In the genomic region with DNA sequence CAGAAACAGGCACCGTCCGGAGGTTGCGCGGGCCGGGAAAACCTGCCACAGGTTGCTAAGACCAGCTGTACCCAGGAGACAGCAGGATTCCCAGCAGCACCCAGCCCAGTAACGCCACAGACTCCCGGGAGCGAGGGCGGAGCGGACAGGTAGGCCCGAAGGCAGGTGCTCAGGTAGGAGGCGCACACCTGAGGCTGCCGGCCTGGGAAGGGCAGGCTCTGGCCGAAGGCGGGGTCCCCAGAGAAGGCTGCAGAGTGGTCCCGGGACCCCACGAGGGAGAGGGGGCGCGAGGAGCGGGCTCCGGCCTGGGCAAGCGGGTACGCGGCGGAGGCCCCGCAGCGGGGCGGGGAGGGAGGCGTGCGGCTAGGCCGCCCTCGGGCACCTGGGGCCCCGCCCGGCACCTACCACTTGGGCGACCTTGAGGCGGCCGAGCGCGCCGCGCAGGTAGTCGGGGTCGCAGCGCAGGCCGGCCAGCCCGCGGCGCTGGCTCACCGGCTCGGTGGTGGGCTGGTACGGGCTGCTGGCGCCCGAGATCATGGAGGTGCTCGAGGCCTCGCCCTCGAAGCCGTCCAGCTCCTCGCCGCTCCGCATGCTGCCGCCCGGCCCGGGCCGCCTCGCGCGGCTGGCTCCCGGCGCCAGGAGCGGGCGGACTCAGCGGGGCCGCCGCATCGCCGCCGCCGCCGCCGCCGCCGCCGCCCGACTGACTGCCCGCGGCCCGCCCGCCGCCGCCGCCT, we compare ENCODE assay signal across 1 cellular context.
TF ChIP-seq lines count a peak whose summit lies in the region.

No MANE protein-coding gene starts in this region.

TF ChIP-seq in HepG2, 621 proteins besides CTCF, POLR2A, EP300 and RAD21 (continues in another document):
- TF ChIP-seq ELF4 (CRISPR knock-in tag; IDR thresholded peaks at IDR 0.05; ENCODE audit: borderline replicate concordance) (no peak), PAX8 (CRISPR knock-in tag; IDR thresholded peaks at IDR 0.05; ENCODE audit: borderline replicate concordance) (no peak), SKI (IDR thresholded peaks at IDR 0.05; ENCODE audit: partially characterized antibody) (peak; percentile 49), ZNF34 (CRISPR knock-in tag; IDR thresholded peaks at IDR 0.05; ENCODE audit: borderline replicate concordance) (no peak), RBFOX2 (IDR thresholded peaks at IDR 0.05; ENCODE audit: low read depth, low read length) (peak; percentile 68; the same call in 1 of the 2 replicates), ZBTB42 (CRISPR knock-in tag; IDR thresholded peaks at IDR 0.05) (0 out of 2 replicates have a peak, but pooled peaks have one; percentile 26), RFXAP (CRISPR knock-in tag; IDR thresholded peaks at IDR 0.05; ENCODE audit: borderline replicate concordance) (0 out of 2 replicates have a peak, but pooled peaks have one; percentile 27), GFI1 (CRISPR knock-in tag; IDR thresholded peaks at IDR 0.05; ENCODE audit: borderline replicate concordance) (no peak), LCORL (IDR thresholded peaks at IDR 0.05) (no peak), LCORL (CRISPR knock-in tag; IDR thresholded peaks at IDR 0.05) (peak; percentile 25; the same call in 1 of the 2 replicates), GPN1 (CRISPR knock-in tag; IDR thresholded peaks at IDR 0.05; ENCODE audit: borderline replicate concordance) (peak; percentile 17; the same call in 1 of the 2 replicates), YEATS4 (CRISPR knock-in tag; IDR thresholded peaks at IDR 0.05; ENCODE audit: borderline replicate concordance) (peak; percentile 46; the same call in 1 of the 2 replicates), CENPT (CRISPR knock-in tag; IDR thresholded peaks at IDR 0.05; ENCODE audit: low read depth) (peak; percentile 68; the same call in 1 of the 2 replicates), ZNF274 (CRISPR knock-in tag; IDR thresholded peaks at IDR 0.05) (peak; percentile 87), RNF2 (conservative IDR thresholded peaks at IDR 0.05; ENCODE audit: low read depth) (peak; percentile 62; the same call in 1 of the 2 replicates), ZNF772 (CRISPR knock-in tag; IDR thresholded peaks at IDR 0.05) (0 out of 2 replicates have a peak, but pooled peaks have one; percentile 45), ATF7-NPFF (CRISPR knock-in tag; IDR thresholded peaks at IDR 0.05; ENCODE audit: low read depth) (peak; percentile 92), BORCS8-MEF2B (CRISPR knock-in tag; IDR thresholded peaks at IDR 0.05) (0 out of 2 replicates have a peak, but pooled peaks have one; percentile 35), ZNF501 (CRISPR knock-in tag; IDR thresholded peaks at IDR 0.05) (peak; percentile 54; the same call in 1 of the 2 replicates), NFIB (CRISPR knock-in tag; IDR thresholded peaks at IDR 0.05; ENCODE audit: borderline replicate concordance) (0 out of 2 replicates have a peak, but pooled peaks have one; percentile 19), ZNF724P (CRISPR knock-in tag; IDR thresholded peaks at IDR 0.05; ENCODE audit: borderline replicate concordance) (peak; percentile 87), ZNF350 (CRISPR knock-in tag; IDR thresholded peaks at IDR 0.05; ENCODE audit: borderline replicate concordance, low read depth) (no peak), ZNF468 (CRISPR knock-in tag; IDR thresholded peaks at IDR 0.05) (0 out of 2 replicates have a peak, but pooled peaks have one; percentile 51), ZNF547 (CRISPR knock-in tag; IDR thresholded peaks at IDR 0.05) (peak; percentile 64; the same call in 1 of the 2 replicates), TOPORS (CRISPR knock-in tag; IDR thresholded peaks at IDR 0.05) (peak; percentile 68; the same call in 1 of the 2 replicates), HES4 (CRISPR knock-in tag; IDR thresholded peaks at IDR 0.05; ENCODE audit: borderline replicate concordance) (peak; percentile 66; the same call in 1 of the 2 replicates), AGO1 (IDR thresholded peaks at IDR 0.05; ENCODE audit: low read depth, low read length, poor library complexity, severe bottlenecking) (peak; percentile 26), KMT2A (CRISPR knock-in tag; IDR thresholded peaks at IDR 0.05) (peak; percentile 60), PLRG1 (conservative IDR thresholded peaks at IDR 0.05) (no peak), MZF1 (CRISPR knock-in tag; IDR thresholded peaks at IDR 0.05; ENCODE audit: borderline replicate concordance) (0 out of 2 replicates have a peak, but pooled peaks have one; percentile 11), ZNF550 (CRISPR knock-in tag; IDR thresholded peaks at IDR 0.05; ENCODE audit: borderline replicate concordance) (no peak), HNRNPL (IDR thresholded peaks at IDR 0.05; ENCODE audit: low read depth, low read length) (peak; percentile 40; the same call in 1 of the 2 replicates)
- TF ChIP-seq, protein P1, sequence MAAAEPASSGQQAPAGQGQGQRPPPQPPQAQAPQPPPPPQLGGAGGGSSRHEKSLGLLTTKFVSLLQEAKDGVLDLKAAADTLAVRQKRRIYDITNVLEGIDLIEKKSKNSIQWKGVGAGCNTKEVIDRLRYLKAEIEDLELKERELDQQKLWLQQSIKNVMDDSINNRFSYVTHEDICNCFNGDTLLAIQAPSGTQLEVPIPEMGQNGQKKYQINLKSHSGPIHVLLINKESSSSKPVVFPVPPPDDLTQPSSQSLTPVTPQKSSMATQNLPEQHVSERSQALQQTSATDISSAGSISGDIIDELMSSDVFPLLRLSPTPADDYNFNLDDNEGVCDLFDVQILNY (CRISPR knock-in tag; conservative IDR thresholded peaks at IDR 0.05): peak; percentile 1; the same call in 1 of the 2 replicates
- TF ChIP-seq, protein P2, sequence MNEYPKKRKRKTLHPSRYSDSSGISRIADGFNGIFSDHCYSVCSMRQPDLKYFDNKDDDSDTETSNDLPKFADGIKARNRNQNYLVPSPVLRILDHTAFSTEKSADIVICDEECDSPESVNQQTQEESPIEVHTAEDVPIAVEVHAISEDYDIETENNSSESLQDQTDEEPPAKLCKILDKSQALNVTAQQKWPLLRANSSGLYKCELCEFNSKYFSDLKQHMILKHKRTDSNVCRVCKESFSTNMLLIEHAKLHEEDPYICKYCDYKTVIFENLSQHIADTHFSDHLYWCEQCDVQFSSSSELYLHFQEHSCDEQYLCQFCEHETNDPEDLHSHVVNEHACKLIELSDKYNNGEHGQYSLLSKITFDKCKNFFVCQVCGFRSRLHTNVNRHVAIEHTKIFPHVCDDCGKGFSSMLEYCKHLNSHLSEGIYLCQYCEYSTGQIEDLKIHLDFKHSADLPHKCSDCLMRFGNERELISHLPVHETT (CRISPR knock-in tag; conservative IDR thresholded peaks at IDR 0.05): no peak; the same call in 1 of the 2 replicates
- TF ChIP-seq, protein P3, sequence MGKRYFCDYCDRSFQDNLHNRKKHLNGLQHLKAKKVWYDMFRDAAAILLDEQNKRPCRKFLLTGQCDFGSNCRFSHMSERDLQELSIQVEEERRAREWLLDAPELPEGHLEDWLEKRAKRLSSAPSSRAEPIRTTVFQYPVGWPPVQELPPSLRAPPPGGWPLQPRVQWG (CRISPR knock-in tag; IDR thresholded peaks at IDR 0.05; ENCODE audit: borderline replicate concordance, low read depth): no peak
- TF ChIP-seq, protein P4, sequence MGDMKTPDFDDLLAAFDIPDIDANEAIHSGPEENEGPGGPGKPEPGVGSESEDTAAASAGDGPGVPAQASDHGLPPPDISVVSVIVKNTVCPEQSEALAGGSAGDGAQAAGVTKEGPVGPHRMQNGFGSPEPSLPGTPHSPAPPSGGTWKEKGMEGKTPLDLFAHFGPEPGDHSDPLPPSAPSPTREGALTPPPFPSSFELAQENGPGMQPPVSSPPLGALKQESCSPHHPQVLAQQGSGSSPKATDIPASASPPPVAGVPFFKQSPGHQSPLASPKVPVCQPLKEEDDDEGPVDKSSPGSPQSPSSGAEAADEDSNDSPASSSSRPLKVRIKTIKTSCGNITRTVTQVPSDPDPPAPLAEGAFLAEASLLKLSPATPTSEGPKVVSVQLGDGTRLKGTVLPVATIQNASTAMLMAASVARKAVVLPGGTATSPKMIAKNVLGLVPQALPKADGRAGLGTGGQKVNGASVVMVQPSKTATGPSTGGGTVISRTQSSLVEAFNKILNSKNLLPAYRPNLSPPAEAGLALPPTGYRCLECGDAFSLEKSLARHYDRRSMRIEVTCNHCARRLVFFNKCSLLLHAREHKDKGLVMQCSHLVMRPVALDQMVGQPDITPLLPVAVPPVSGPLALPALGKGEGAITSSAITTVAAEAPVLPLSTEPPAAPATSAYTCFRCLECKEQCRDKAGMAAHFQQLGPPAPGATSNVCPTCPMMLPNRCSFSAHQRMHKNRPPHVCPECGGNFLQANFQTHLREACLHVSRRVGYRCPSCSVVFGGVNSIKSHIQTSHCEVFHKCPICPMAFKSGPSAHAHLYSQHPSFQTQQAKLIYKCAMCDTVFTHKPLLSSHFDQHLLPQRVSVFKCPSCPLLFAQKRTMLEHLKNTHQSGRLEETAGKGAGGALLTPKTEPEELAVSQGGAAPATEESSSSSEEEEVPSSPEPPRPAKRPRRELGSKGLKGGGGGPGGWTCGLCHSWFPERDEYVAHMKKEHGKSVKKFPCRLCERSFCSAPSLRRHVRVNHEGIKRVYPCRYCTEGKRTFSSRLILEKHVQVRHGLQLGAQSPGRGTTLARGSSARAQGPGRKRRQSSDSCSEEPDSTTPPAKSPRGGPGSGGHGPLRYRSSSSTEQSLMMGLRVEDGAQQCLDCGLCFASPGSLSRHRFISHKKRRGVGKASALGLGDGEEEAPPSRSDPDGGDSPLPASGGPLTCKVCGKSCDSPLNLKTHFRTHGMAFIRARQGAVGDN (CRISPR knock-in tag; IDR thresholded peaks at IDR 0.05): peak; percentile 81
- TF ChIP-seq, protein P5, sequence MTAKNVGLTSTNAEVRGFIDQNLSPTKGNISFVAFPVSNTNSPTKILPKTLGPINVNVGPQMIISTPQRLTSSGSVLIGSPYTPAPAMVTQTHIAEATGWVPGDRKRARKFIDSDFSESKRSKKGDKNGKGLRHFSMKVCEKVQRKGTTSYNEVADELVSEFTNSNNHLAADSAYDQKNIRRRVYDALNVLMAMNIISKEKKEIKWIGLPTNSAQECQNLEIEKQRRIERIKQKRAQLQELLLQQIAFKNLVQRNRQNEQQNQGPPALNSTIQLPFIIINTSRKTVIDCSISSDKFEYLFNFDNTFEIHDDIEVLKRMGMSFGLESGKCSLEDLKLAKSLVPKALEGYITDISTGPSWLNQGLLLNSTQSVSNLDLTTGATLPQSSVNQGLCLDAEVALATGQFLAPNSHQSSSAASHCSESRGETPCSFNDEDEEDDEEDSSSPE (CRISPR knock-in tag; IDR thresholded peaks at IDR 0.05): peak; percentile 18; the same call in 1 of the 2 replicates
- TF ChIP-seq, protein P6, sequence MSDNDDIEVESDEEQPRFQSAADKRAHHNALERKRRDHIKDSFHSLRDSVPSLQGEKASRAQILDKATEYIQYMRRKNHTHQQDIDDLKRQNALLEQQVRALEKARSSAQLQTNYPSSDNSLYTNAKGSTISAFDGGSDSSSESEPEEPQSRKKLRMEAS (IDR thresholded peaks at IDR 0.05): peak; percentile 78
- TF ChIP-seq, protein P7, sequence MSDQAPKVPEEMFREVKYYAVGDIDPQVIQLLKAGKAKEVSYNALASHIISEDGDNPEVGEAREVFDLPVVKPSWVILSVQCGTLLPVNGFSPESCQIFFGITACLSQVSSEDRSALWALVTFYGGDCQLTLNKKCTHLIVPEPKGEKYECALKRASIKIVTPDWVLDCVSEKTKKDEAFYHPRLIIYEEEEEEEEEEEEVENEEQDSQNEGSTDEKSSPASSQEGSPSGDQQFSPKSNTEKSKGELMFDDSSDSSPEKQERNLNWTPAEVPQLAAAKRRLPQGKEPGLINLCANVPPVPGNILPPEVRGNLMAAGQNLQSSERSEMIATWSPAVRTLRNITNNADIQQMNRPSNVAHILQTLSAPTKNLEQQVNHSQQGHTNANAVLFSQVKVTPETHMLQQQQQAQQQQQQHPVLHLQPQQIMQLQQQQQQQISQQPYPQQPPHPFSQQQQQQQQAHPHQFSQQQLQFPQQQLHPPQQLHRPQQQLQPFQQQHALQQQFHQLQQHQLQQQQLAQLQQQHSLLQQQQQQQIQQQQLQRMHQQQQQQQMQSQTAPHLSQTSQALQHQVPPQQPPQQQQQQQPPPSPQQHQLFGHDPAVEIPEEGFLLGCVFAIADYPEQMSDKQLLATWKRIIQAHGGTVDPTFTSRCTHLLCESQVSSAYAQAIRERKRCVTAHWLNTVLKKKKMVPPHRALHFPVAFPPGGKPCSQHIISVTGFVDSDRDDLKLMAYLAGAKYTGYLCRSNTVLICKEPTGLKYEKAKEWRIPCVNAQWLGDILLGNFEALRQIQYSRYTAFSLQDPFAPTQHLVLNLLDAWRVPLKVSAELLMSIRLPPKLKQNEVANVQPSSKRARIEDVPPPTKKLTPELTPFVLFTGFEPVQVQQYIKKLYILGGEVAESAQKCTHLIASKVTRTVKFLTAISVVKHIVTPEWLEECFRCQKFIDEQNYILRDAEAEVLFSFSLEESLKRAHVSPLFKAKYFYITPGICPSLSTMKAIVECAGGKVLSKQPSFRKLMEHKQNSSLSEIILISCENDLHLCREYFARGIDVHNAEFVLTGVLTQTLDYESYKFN (CRISPR knock-in tag; conservative IDR thresholded peaks at IDR 0.05): 0 out of 2 replicates have a peak, but pooled peaks have one; percentile 6
- TF ChIP-seq, protein P8, sequence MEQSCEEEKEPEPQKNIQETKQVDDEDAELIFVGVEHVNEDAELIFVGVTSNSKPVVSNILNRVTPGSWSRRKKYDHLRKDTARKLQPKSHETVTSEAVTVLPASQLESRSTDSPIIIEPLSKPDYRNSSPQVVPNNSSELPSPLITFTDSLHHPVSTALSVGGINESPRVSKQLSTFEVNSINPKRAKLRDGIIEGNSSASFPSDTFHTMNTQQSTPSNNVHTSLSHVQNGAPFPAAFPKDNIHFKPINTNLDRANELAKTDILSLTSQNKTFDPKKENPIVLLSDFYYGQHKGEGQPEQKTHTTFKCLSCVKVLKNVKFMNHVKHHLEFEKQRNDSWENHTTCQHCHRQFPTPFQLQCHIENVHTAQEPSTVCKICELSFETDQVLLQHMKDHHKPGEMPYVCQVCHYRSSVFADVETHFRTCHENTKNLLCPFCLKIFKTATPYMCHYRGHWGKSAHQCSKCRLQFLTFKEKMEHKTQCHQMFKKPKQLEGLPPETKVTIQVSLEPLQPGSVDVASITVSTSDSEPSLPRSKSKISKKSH (CRISPR knock-in tag; IDR thresholded peaks at IDR 0.05; ENCODE audit: borderline replicate concordance): peak; percentile 64; the same call in 1 of the 2 replicates
- TF ChIP-seq, protein P9, sequence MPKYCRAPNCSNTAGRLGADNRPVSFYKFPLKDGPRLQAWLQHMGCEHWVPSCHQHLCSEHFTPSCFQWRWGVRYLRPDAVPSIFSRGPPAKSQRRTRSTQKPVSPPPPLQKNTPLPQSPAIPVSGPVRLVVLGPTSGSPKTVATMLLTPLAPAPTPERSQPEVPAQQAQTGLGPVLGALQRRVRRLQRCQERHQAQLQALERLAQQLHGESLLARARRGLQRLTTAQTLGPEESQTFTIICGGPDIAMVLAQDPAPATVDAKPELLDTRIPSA (CRISPR knock-in tag; IDR thresholded peaks at IDR 0.05; ENCODE audit: borderline replicate concordance): peak; percentile 19; the same call in 1 of the 2 replicates
- TF ChIP-seq, protein P10, sequence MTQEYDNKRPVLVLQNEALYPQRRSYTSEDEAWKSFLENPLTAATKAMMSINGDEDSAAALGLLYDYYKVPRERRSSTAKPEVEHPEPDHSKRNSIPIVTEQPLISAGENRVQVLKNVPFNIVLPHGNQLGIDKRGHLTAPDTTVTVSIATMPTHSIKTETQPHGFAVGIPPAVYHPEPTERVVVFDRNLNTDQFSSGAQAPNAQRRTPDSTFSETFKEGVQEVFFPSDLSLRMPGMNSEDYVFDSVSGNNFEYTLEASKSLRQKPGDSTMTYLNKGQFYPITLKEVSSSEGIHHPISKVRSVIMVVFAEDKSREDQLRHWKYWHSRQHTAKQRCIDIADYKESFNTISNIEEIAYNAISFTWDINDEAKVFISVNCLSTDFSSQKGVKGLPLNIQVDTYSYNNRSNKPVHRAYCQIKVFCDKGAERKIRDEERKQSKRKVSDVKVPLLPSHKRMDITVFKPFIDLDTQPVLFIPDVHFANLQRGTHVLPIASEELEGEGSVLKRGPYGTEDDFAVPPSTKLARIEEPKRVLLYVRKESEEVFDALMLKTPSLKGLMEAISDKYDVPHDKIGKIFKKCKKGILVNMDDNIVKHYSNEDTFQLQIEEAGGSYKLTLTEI (CRISPR knock-in tag; conservative IDR thresholded peaks at IDR 0.05): no peak
